Comparison of ENCODE assay signal across 20 cellular contexts in the genomic region with DNA sequence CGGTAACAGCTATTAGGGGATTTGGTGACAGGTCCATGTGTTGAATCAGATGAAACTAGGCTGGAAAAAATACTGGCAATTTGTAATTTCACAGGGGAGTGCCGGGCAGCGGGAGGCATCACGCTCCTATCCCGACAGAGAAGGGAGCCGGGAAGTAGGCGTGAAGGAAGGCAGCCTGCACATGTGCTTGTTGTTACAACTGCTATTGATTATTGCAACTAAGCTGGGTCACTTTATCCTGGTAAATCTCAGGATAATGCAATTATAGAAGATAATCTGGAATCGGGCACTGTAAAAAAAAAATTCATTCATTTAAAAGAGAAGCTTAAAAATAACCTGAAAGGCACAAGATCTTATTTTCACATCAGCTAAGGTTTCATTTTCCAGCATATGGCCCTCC.
"Had no signal": no experiment of that assay in that cellular context is flagged by ENCODE, and none has a peak within 500 bp of the region (broad histone marks: within the 10 kb centered on the region; RNA-seq: fewer than 3 reads in every experiment).

No MANE protein-coding gene starts in this region.

- H3K27ac ChIP-seq: RWPE1, SJCRH30 had no signal

- H3K36me3 ChIP-seq: SJCRH30 had no signal

- H3K27me3 ChIP-seq: SJCRH30 had no signal

- H3K4me3 ChIP-seq: SJCRH30 had no signal

- H3K9me3 ChIP-seq: SJCRH30 had no signal

- DNase-seq: KBM-7, MV-4-11, NCI-H1048, NCI-H1105, NCI-H1417, NCI-H1436 treated with DMSO at 0.1 percent for 48 hours, NCI-H1694, NCI-H187 treated with DMSO at 0.1 percent for 48 hours, NCI-H2029 treated with DMSO at 0.1 percent for 48 hours, NCI-H226, NCI-H446, NCI-H510A, NCI-H526, SHP77 treated with DMSO at 0.1 percent for 48 hours, SJCRH30, SW 1271, T-cell had no signal

- ATAC-seq: Panc1, Right ventricle myocardium inferior, T-cell had no signal
